In the genomic region with DNA sequence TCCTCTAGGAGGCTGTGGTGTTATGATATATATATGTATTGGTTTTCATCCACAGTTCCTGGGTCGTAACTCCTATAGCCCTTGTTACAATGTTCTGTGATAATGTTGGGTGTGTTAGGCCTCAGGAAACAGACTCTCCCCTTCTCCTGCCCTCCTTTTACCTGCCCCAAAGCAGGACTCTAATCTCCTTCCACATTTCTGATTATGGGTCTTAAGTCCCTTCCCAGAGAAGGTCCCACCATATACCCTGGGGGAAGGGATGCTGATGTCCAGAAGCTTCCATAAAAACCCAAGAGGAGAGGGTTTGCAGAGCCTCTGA, we compare ENCODE assay signal across 8 cellular contexts. TPM values are rescaled to one million over a fixed set of nuclear protein-coding genes. Genes with fewer than 3 reads are reported as not detected.
DNase-seq lines count a peak whose midpoint lies in the region; ATAC-seq and TF ChIP-seq lines count a peak whose summit lies in the region.

No MANE protein-coding gene starts in this region.

- H3K4me3 ChIP-seq in BE2C (ENCODE audit: low read depth, low read length) (peak overlapping the region; percentile 27), HUES64 (ENCODE audit: low read length) (peak overlapping the region; percentile 99)

- H3K27ac Mint-ChIP-seq in central memory CD8-positive, alpha-beta T cell (ENCODE audit: low read depth): peak overlapping the region; percentile 89
- peak overlapping the region; percentile 70 to 87 (median 83) for H3K27ac Mint-ChIP-seq in nephron

- H3K9me3 Mint-ChIP-seq in central memory CD8-positive, alpha-beta T cell: no peaks in the 10 kb centered on the region
- H3K9me3 Mint-ChIP-seq in nephron: no peaks in the 10 kb centered on the region

- H3K27me3 Mint-ChIP-seq in central memory CD8-positive, alpha-beta T cell: no peaks in the 10 kb centered on the region
- no peaks in the 10 kb centered on the region for H3K27me3 Mint-ChIP-seq in nephron (ENCODE audit: low read depth)

- peak overlapping the region; percentile 76 for H3K4me3 Mint-ChIP-seq in central memory CD8-positive, alpha-beta T cell
- peak overlapping the region; percentile 78 to 89 (median 89) for H3K4me3 Mint-ChIP-seq in nephron

- no peaks in the 10 kb centered on the region for H3K27me3 ChIP-seq in BE2C
- H3K27me3 ChIP-seq in HUES64 (ENCODE audit: insufficient read depth, low read length): no peaks in the 10 kb centered on the region

- no peaks in the 10 kb centered on the region for H3K9me3 ChIP-seq in BE2C
- H3K9me3 ChIP-seq in HUES64 (ENCODE audit: insufficient read depth, low read depth, low read length): no peaks in the 10 kb centered on the region

- peak overlapping the region; percentile 24 for H3K27ac ChIP-seq in HUES64 (ENCODE audit: low read depth, low read length)

- no CpG with 5 or more reads among the region's 1 CpG for WGBS in HUES64

- intact Hi-C loops in sciatic nerve (cut with DNase I): no loop called here

- H3K36me3 ChIP-seq in BE2C (peaks cover 35% of the 10 kb centered on the region), HUES64 (ENCODE audit: insufficient read depth, low read length) (peaks cover 67% of the 10 kb centered on the region)

- no peak for DNase-seq in BE2C
- no peak for DNase-seq in central memory CD8-positive, alpha-beta T cell (ENCODE audit: low spot score in 2 of 2)
- no peak for DNase-seq in sciatic nerve (ENCODE audit: low spot score)
- DNase-seq in NCI-H510A (lab: John Stamatoyannopoulos, UW): no peak
- no peak for DNase-seq in SK-N-DZ (ENCODE audit: low spot score)
- DNase-seq in activated CD4-positive, alpha-beta T cell treated with anti-CD3 and anti-CD28 coated beads for 4 hours: no peak

- H3K4me1 Mint-ChIP-seq in central memory CD8-positive, alpha-beta T cell: peaks cover 16% of the 10 kb centered on the region
- peaks cover 28% of the 10 kb centered on the region for H3K4me1 Mint-ChIP-seq in nephron

- H3K4me1 ChIP-seq in BE2C (no peaks in the 10 kb centered on the region), HUES64 (ENCODE audit: insufficient read depth, low read length) (peaks cover 5% of the 10 kb centered on the region; the same call in 1 of the 2 replicates)

- H3K9ac ChIP-seq in HUES64 (ENCODE audit: low read depth, low read length): peak overlapping the region; percentile 59

- no peak for TF ChIP-seq CTCF in BE2C (IDR thresholded peaks at IDR 0.05; ENCODE audit: low read depth, low read length)
- peak; percentile 22 to 53 (median 43) for TF ChIP-seq CTCF in nephron (IDR thresholded peaks at IDR 0.05; ENCODE audit: unreplicated experiment in 3 of 3)

- ATAC-seq in central memory CD8-positive, alpha-beta T cell (replicated peaks; ENCODE audit: extremely low read depth, poor library complexity, severe bottlenecking): no peak
- ATAC-seq in sciatic nerve: no peak

- peaks cover 29% of the 10 kb centered on the region for H3K36me3 Mint-ChIP-seq in central memory CD8-positive, alpha-beta T cell (ENCODE audit: insufficient read depth)
- peaks cover 39% of the 10 kb centered on the region for H3K36me3 Mint-ChIP-seq in nephron (ENCODE audit: low read depth)

RNA-seq across cellular contexts. Expression of gene C1QBP, which starts 0.5 kb away (rescaled TPM):
- polyA plus RNA-seq in BE2C (2012; ENCODE audit: insufficient read depth, insufficient read length, low read depth): 201 TPM
- 454 TPM for polyA plus RNA-seq in HUES64 (2013, experiment 1 of 2)
- polyA plus RNA-seq in HUES64 (2013, experiment 2 of 2): 408 TPM
- 46.6 TPM for total RNA-seq in sciatic nerve
- 776 and 876 TPM in 2 replicates for polyA plus RNA-seq in SK-N-DZ (2014; cell fraction: cytosol; rRNA removed)
- polyA plus RNA-seq in SK-N-DZ (2014; cell fraction: nucleus; rRNA removed): 420 and 583 TPM in 2 replicates

RNA-seq across cellular contexts. Expression of gene RPAIN, which starts 19.4 kb away (rescaled TPM):
- polyA plus RNA-seq in BE2C (2012; ENCODE audit: insufficient read depth, insufficient read length, low read depth): 62.9 TPM
- 45.6 TPM for polyA plus RNA-seq in HUES64 (2013, experiment 1 of 2)
- 47.2 TPM for polyA plus RNA-seq in HUES64 (2013, experiment 2 of 2)
- total RNA-seq in sciatic nerve: 32.5 TPM
- polyA plus RNA-seq in SK-N-DZ (2014; cell fraction: cytosol; rRNA removed): 226 and 318 TPM in 2 replicates
- polyA plus RNA-seq in SK-N-DZ (2014; cell fraction: nucleus; rRNA removed): 269 and 312 TPM in 2 replicates

RNA-seq across cellular contexts. Expression of gene NUP88, which starts 19.9 kb away (rescaled TPM):
- polyA plus RNA-seq in BE2C (2012; ENCODE audit: insufficient read depth, insufficient read length, low read depth): 53.0 TPM
- 111 TPM for polyA plus RNA-seq in HUES64 (2013, experiment 1 of 2)
- polyA plus RNA-seq in HUES64 (2013, experiment 2 of 2): 100 TPM
- total RNA-seq in sciatic nerve: 55.8 TPM
- polyA plus RNA-seq in SK-N-DZ (2014; cell fraction: cytosol; rRNA removed): 154 and 167 TPM in 2 replicates
- polyA plus RNA-seq in SK-N-DZ (2014; cell fraction: nucleus; rRNA removed): 113 and 123 TPM in 2 replicates

RNA-seq across cellular contexts. Expression of gene DHX33, which starts 29.4 kb away (rescaled TPM):
- 32.4 TPM for polyA plus RNA-seq in BE2C (2012; ENCODE audit: insufficient read depth, insufficient read length, low read depth)
- 36.1 TPM for polyA plus RNA-seq in HUES64 (2013, experiment 1 of 2)
- 29.8 TPM for polyA plus RNA-seq in HUES64 (2013, experiment 2 of 2)
- total RNA-seq in sciatic nerve: 11.1 TPM
- 19.4 and 24.0 TPM in 2 replicates for polyA plus RNA-seq in SK-N-DZ (2014; cell fraction: cytosol; rRNA removed)
- 22.1 and 36.5 TPM in 2 replicates for polyA plus RNA-seq in SK-N-DZ (2014; cell fraction: nucleus; rRNA removed)

RNA-seq across cellular contexts. Expression of gene DERL2, which starts 46.6 kb away (rescaled TPM):
- 58.1 TPM for polyA plus RNA-seq in BE2C (2012; ENCODE audit: insufficient read depth, insufficient read length, low read depth)
- polyA plus RNA-seq in HUES64 (2013, experiment 1 of 2): 58.9 TPM
- polyA plus RNA-seq in HUES64 (2013, experiment 2 of 2): 42.0 TPM
- total RNA-seq in sciatic nerve: 55.1 TPM
- polyA plus RNA-seq in SK-N-DZ (2014; cell fraction: cytosol; rRNA removed): 32.5 and 34.5 TPM in 2 replicates
- polyA plus RNA-seq in SK-N-DZ (2014; cell fraction: nucleus; rRNA removed): 72.4 and 77.7 TPM in 2 replicates
